In genomic region chr14:93717968-93718320, GRCh38 we compare ENCODE assay signal across 32 cellular contexts.
"Had no signal": no experiment of that assay in that cellular context is flagged by ENCODE, and none has a peak within 500 bp of the region (broad histone marks: within the 10 kb centered on the region; RNA-seq: fewer than 3 reads in every experiment).

No MANE protein-coding gene starts in this region.

- H3K4me1 ChIP-seq: ascending aorta, breast epithelium, colonic mucosa, esophagus muscularis mucosa, foreskin keratinocyte, gastrocnemius medialis, heart left ventricle had no signal

- H3K4me3 Mint-ChIP-seq: activated B cell treated with CpG ODN at 0.5 μM for 24 hours; activated CD8-positive, alpha-beta memory T cell treated with anti-CD3 and anti-CD28 coated beads, Interleukin-2, amount 10 ng/mL, durations not matched to agents 7 days and 5 days; activated CD8-positive, alpha-beta T cell treated with anti-CD3 and anti-CD28 coated beads for 36 hours; activated naive CD4-positive, alpha-beta T cell treated with anti-CD3 and anti-CD28 coated beads, Interleukin-2, amount 10 ng/mL, durations not matched to agents 7 days and 5 days; activated naive CD8-positive, alpha-beta T cell treated with anti-CD3 and anti-CD28 coated beads, Interleukin-2, amount 10 ng/mL, durations not matched to agents 7 days and 5 days; activated T-cell treated with anti-CD3 and anti-CD28 coated beads, Interleukin-2, amount 50 U/mL, for 24 hours; activated T-cell treated with anti-CD3 and anti-CD28 coated beads, Interleukin-2, amount 50 U/mL, for 72 hours; brain; T-cell; T-helper 1 cell treated with Interleukin-12 subunit alpha and Interleukin-12 subunit beta and Interleukin-4 antibody, amounts not matched to agents 30 μg/mL and 1 μg/mL, for 36 hours had no signal

- H3K36me3 Mint-ChIP-seq: activated CD8-positive, alpha-beta memory T cell treated with anti-CD3 and anti-CD28 coated beads, Interleukin-2, amount 10 ng/mL, durations not matched to agents 7 days and 5 days; activated naive CD4-positive, alpha-beta T cell treated with anti-CD3 and anti-CD28 coated beads, Interleukin-2, amount 10 ng/mL, durations not matched to agents 7 days and 5 days; activated naive CD4-positive, alpha-beta T cell treated with anti-CD3 and anti-CD28 coated beads, Interleukin-2, amount 50 U/mL, for 72 hours; activated naive CD8-positive, alpha-beta T cell treated with anti-CD3 and anti-CD28 coated beads, Interleukin-2, amount 10 ng/mL, durations not matched to agents 7 days and 5 days; brain; T-cell had no signal

- H3K9me3 ChIP-seq: ascending aorta, breast epithelium, colonic mucosa, esophagus muscularis mucosa, gastrocnemius medialis, heart left ventricle had no signal

- H3K27ac ChIP-seq: ascending aorta, breast epithelium, cardiac muscle cell, colonic mucosa, esophagus muscularis mucosa, foreskin keratinocyte, gastrocnemius medialis, heart left ventricle, WERI-Rb-1 had no signal

- H3K27me3 Mint-ChIP-seq: activated B cell treated with CpG ODN at 0.5 μM for 24 hours; activated CD8-positive, alpha-beta memory T cell treated with anti-CD3 and anti-CD28 coated beads, Interleukin-2, amount 10 ng/mL, durations not matched to agents 7 days and 5 days had no signal

- H3K36me3 ChIP-seq: breast epithelium, cardiac muscle cell, colonic mucosa, gastrocnemius medialis, heart left ventricle, WERI-Rb-1 had no signal

- H3K27me3 ChIP-seq: ascending aorta, breast epithelium, cardiac muscle cell, colonic mucosa, foreskin keratinocyte had no signal

- H3K27ac Mint-ChIP-seq: activated B cell treated with CpG ODN at 0.5 μM for 24 hours; activated CD8-positive, alpha-beta memory T cell treated with anti-CD3 and anti-CD28 coated beads, Interleukin-2, amount 10 ng/mL, durations not matched to agents 7 days and 5 days; activated CD8-positive, alpha-beta T cell treated with anti-CD3 and anti-CD28 coated beads for 36 hours; activated naive CD4-positive, alpha-beta T cell treated with anti-CD3 and anti-CD28 coated beads, Interleukin-2, amount 10 ng/mL, durations not matched to agents 7 days and 5 days; activated naive CD4-positive, alpha-beta T cell treated with anti-CD3 and anti-CD28 coated beads, Interleukin-2, amount 50 U/mL, for 72 hours; activated naive CD8-positive, alpha-beta T cell treated with anti-CD3 and anti-CD28 coated beads, Interleukin-2, amount 10 ng/mL, durations not matched to agents 7 days and 5 days; activated T-cell treated with anti-CD3 and anti-CD28 coated beads, Interleukin-2, amount 50 U/mL, for 24 hours; activated T-cell treated with anti-CD3 and anti-CD28 coated beads, Interleukin-2, amount 50 U/mL, for 72 hours; brain; T-cell; T-helper 1 cell treated with Interleukin-12 subunit alpha and Interleukin-12 subunit beta and Interleukin-4 antibody, amounts not matched to agents 30 μg/mL and 1 μg/mL, for 36 hours had no signal

- H3K4me3 ChIP-seq: ascending aorta, breast epithelium, cardiac muscle cell, colonic mucosa, esophagus muscularis mucosa, gastrocnemius medialis, heart left ventricle had no signal

- DNase-seq: activated B cell treated with CpG ODN at 0.5 μM for 24 hours; activated CD4-positive, alpha-beta T cell treated with anti-CD3 and anti-CD28 coated beads for 48 hours; activated CD4-positive, alpha-beta T cell treated with anti-CD3 and anti-CD28 coated beads, Interleukin-2, amount 50 U/mL, for 1 hour; activated CD4-positive, alpha-beta T cell treated with anti-CD3 and anti-CD28 coated beads, Interleukin-2, amount 50 U/mL, for 48 hours; activated CD8-positive, alpha-beta memory T cell treated with anti-CD3 and anti-CD28 coated beads, Interleukin-2, amount 50 U/mL, for 4 hours; activated CD8-positive, alpha-beta T cell treated with anti-CD3 and anti-CD28 coated beads for 36 hours; activated gamma-delta T cell; activated naive CD4-positive, alpha-beta T cell; activated naive CD4-positive, alpha-beta T cell treated with anti-CD3 and anti-CD28 coated beads, Interleukin-2, amount 10 ng/mL, durations not matched to agents 7 days and 5 days; activated naive CD8-positive, alpha-beta T cell treated with anti-CD3 and anti-CD28 coated beads, Interleukin-2, amount 10 ng/mL, durations not matched to agents 7 days and 5 days; activated T-cell treated with anti-CD3 and anti-CD28 coated beads for 4 hours; activated T-cell treated with anti-CD3 and anti-CD28 coated beads, Interleukin-2, amount 50 U/mL, for 24 hours; activated T-cell treated with anti-CD3 and anti-CD28 coated beads, Interleukin-2, amount 50 U/mL, for 72 hours; central memory CD4-positive, alpha-beta T cell; cerebellar nuclear complex; colonic mucosa; effector CD8-positive, alpha-beta T cell; foreskin keratinocyte; gastrocnemius medialis; glutamatergic neuron; T-cell; T1000; WERI-Rb-1 had no signal

- H3K9me3 Mint-ChIP-seq: activated CD8-positive, alpha-beta T cell treated with anti-CD3 and anti-CD28 coated beads for 36 hours; activated naive CD8-positive, alpha-beta T cell treated with anti-CD3 and anti-CD28 coated beads, Interleukin-2, amount 10 ng/mL, durations not matched to agents 7 days and 5 days; activated T-cell treated with anti-CD3 and anti-CD28 coated beads, Interleukin-2, amount 50 U/mL, for 24 hours; T-cell; T-helper 1 cell treated with Interleukin-12 subunit alpha and Interleukin-12 subunit beta and Interleukin-4 antibody, amounts not matched to agents 30 μg/mL and 1 μg/mL, for 36 hours had no signal

- H3K4me1 Mint-ChIP-seq: activated B cell treated with CpG ODN at 0.5 μM for 24 hours; activated CD8-positive, alpha-beta memory T cell treated with anti-CD3 and anti-CD28 coated beads, Interleukin-2, amount 10 ng/mL, durations not matched to agents 7 days and 5 days; activated naive CD4-positive, alpha-beta T cell treated with anti-CD3 and anti-CD28 coated beads, Interleukin-2, amount 10 ng/mL, durations not matched to agents 7 days and 5 days; activated naive CD8-positive, alpha-beta T cell treated with anti-CD3 and anti-CD28 coated beads, Interleukin-2, amount 10 ng/mL, durations not matched to agents 7 days and 5 days; T-cell had no signal
